ENCODE assay signal across 17 cellular contexts in the genomic region with DNA sequence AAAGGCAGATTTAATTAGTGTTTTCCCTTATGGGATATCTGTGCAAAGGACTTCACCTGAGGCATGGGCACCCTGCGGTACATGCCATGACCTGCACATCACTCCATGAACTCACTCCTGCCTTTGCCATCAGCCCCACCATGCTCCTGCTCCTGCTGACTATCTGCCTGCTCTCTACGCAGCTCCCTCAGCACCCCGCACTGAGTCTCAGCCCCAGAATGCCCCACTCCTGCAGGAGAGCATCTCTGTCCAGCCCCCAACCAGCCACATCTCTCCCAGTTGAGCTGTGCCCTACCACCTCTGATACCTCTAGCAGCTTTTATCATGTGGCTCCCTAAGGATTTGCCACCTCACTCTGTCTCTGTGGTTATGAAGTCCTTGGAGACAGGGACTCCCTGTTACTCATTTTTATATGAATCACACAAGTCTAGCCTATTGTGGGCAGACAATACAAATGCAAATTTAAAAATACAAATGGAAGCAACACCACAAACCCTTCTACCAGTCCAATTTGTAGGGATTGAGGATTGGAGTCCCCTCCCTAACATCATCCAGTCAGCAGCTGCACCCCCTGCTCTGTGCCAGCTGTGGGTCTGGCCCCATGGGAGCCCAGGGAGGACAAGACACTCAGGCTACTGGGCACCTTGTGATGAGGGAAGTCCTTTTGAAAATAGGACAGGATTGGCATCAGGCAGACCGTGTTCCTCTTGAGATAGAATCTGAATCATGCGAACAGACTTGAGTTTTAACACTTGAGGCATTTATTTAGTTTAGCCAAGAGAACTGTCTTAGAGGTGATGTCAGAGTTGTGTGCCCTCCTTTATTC.
"Had no signal": no experiment of that assay in that cellular context is flagged by ENCODE, and none has a peak within 500 bp of the region (broad histone marks: within the 10 kb centered on the region; RNA-seq: fewer than 3 reads in every experiment).

No MANE protein-coding gene starts in this region.

- H3K36me3 Mint-ChIP-seq: activated naive CD8-positive, alpha-beta T cell; naive thymus-derived CD4-positive, alpha-beta T cell; neural progenitor cell; WTC11 had no signal

- H3K27ac ChIP-seq: neural progenitor cell had no signal

- H3K4me1 Mint-ChIP-seq: neural progenitor cell, WTC11 had no signal

- H3K4me1 ChIP-seq: neural progenitor cell had no signal

- H3K4me3 ChIP-seq: neural progenitor cell had no signal

- H3K36me3 ChIP-seq: neural progenitor cell had no signal

- DNase-seq: activated CD4-positive, alpha-beta T cell treated with anti-CD3 and anti-CD28 coated beads, Interleukin-2, amount 50 U/mL, for 48 hours; activated CD8-positive, alpha-beta memory T cell treated with anti-CD3 and anti-CD28 coated beads, Interleukin-2, amount 50 U/mL, for 48 hours; activated naive CD4-positive, alpha-beta T cell; activated T-cell treated with anti-CD3 and anti-CD28 coated beads, Interleukin-2, amount 50 U/mL, for 4 hours; erythroblast; hippocampal formation; left colon; mesenchymal stem cell; naive thymus-derived CD4-positive, alpha-beta T cell; stimulated activated CD4-positive, alpha-beta T cell treated with anti-CD3 and anti-CD28 coated beads, Interleukin-4, amount 100 ng/mL, for 24 hours; stimulated activated naive CD4-positive, alpha-beta T cell treated with Interleukin-2 at 50 U/mL for 16 hours; T1000 had no signal

- H3K4me3 Mint-ChIP-seq: activated naive CD8-positive, alpha-beta T cell; activated T-cell treated with anti-CD3 and anti-CD28 coated beads, Interleukin-2, amount 50 U/mL, for 4 hours; neural progenitor cell; T-helper 1 cell treated with Interleukin-12 subunit alpha and Interleukin-12 subunit beta and Interleukin-4 antibody, amounts not matched to agents 30 μg/mL and 1 μg/mL, for 36 hours; WTC11 had no signal

- H3K27me3 Mint-ChIP-seq: activated naive CD8-positive, alpha-beta T cell had no signal

- H3K9me3 Mint-ChIP-seq: activated T-cell treated with anti-CD3 and anti-CD28 coated beads, Interleukin-2, amount 50 U/mL, for 4 hours; activated T-helper 2 cell treated with anti-CD3 and anti-CD28 coated beads, Interferon-gamma antibody, Interleukin-2, Interleukin-4, amounts not matched to agents 10 μg/mL and 5 μg/mL and 100 μg/mL, durations not matched to agents 14 hours and 24 hours and 36 hours; neural progenitor cell; T-helper 1 cell treated with Interleukin-12 subunit alpha and Interleukin-12 subunit beta and Interleukin-4 antibody, amounts not matched to agents 30 μg/mL and 1 μg/mL, for 36 hours had no signal

- H3K27me3 ChIP-seq: neural progenitor cell had no signal

- H3K27ac Mint-ChIP-seq: activated naive CD8-positive, alpha-beta T cell; activated T-helper 2 cell treated with anti-CD3 and anti-CD28 coated beads, Interferon-gamma antibody, Interleukin-2, Interleukin-4, amounts not matched to agents 10 μg/mL and 5 μg/mL and 100 μg/mL, durations not matched to agents 14 hours and 24 hours and 36 hours; naive thymus-derived CD4-positive, alpha-beta T cell; neural progenitor cell; T-helper 1 cell treated with Interleukin-12 subunit alpha and Interleukin-12 subunit beta and Interleukin-4 antibody, amounts not matched to agents 30 μg/mL and 1 μg/mL, for 36 hours; WTC11 had no signal
